ENCODE assay signal across 11 cellular contexts in the genomic region with DNA sequence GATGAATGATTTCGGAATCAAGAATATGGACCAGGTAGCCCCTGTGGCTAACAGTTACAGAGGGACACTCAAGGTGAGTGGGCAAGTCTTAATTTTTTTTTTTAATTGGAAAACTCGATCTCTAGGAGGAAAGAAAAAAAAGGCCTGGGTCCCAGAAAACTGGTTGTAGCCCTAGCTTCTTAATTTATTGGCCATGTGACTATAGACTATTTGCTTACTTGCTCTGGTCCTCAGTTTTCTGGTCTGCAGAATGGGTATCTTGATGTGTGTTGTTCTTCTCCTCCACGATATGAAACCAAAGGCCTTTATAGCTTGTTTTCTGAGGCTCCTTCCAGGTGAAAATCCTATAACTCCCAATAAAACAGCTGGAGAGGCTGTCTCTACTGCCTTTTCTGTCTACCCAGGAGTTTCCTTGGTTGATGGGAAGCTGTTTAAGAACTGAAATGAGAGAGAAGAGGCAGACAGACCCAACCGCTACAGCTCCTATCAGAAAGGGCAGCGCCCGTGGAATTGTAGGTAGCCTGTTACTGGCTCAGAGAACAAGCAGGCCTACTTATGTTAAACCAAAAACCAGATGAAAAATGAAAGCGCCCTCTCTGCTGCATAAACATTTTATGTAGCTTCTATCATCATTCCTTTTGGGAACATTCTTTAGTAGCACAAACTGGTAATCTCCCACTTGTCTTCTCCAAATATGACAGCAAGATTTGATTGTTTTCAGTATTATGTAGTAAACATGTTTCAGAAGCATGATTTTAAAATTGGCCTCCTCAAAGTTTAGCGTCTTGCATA. TPM values are rescaled to one million over a fixed set of nuclear protein-coding genes. Genes with fewer than 3 reads are reported as not detected.
DNase-seq lines count a peak whose midpoint lies in the region; ATAC-seq lines count a peak whose summit lies in the region.
"Had no signal": no experiment of that assay in that cellular context is flagged by ENCODE, and none has a peak within 500 bp of the region (broad histone marks: within the 10 kb centered on the region; RNA-seq: fewer than 3 reads in every experiment).

No MANE protein-coding gene starts in this region.

- H2AFZ ChIP-seq in GM23248: no peak overlapping the region

- H3K79me2 ChIP-seq in GM23248 (ENCODE audit: insufficient read depth): peaks cover 55% of the 10 kb centered on the region

- H3K27me3 ChIP-seq in GM23248 (replicated peaks; ENCODE audit: insufficient read depth): no peaks in the 10 kb centered on the region
- H3K27me3 ChIP-seq in SJSA1 (replicated peaks): no peaks in the 10 kb centered on the region
- no peaks in the 10 kb centered on the region for H3K27me3 ChIP-seq in skeletal muscle satellite cell (ENCODE audit: control insufficient read depth, insufficient read depth, low read length)

- no peaks in the 10 kb centered on the region for H4K20me1 ChIP-seq in GM23248 (ENCODE audit: insufficient read depth)

- H3K36me3 ChIP-seq in GM23248 (ENCODE audit: low read depth) (peaks cover 19% of the 10 kb centered on the region), SJSA1 (peaks cover 85% of the 10 kb centered on the region), skeletal muscle satellite cell (ENCODE audit: insufficient read depth, low read length) (peaks cover 55% of the 10 kb centered on the region)

- peak overlapping the region; percentile 34 for H3K4me2 ChIP-seq in GM23248 (ENCODE audit: unreplicated experiment)
- H3K4me2 ChIP-seq in skeletal muscle satellite cell (ENCODE audit: low read length): peak overlapping the region; percentile 31

- WGBS in GM23248 (ENCODE audit: low coverage in 1 of 2, low lambda C conversion rate in 2 of 2, missing lambda C conversion rate in 2 of 2), 2 experiments: 97 to 98% methylated on average over 8 of the region's 8 CpGs

- DNase-seq in GM23248: no peak
- DNase-seq in SJSA1 (ENCODE audit: low read depth in 1 of 2, low spot score in 2 of 2): peak in 1 of 2 experiments; percentile 18
- DNase-seq in fibroblast of peridontal ligament (ENCODE audit: extremely low read depth): peak; percentile 18
- DNase-seq in cerebellar cortex (ENCODE audit: low spot score): no peak
- no peak for DNase-seq in iPS-NIHi7 (ENCODE audit: extremely low spot score)
- DNase-seq in activated gamma-delta T cell (lab: John Stamatoyannopoulos, UW): no peak
- DNase-seq: NCI-H1436 treated with DMSO at 0.1 percent for 48 hours, OCI-M1 had no signal

- ATAC-seq in HG03097 (IDR thresholded peaks at IDR 0.05; ENCODE audit: low FRiP score, unreplicated experiment): no peak

- H3K27ac ChIP-seq in GM23248 (peak overlapping the region; percentile 67), SJSA1 (peak overlapping the region; percentile 81)
- H3K27ac ChIP-seq: VCaP had no signal

- in situ Hi-C loops in GM23248 (cut with MboI): no loop called here

- H3K4me1 ChIP-seq in GM23248 (ENCODE audit: insufficient read depth): peaks cover 25% of the 10 kb centered on the region
- H3K4me1 ChIP-seq in SJSA1 (replicated peaks): peaks cover 78% of the 10 kb centered on the region
- H3K4me1 ChIP-seq in skeletal muscle satellite cell (ENCODE audit: control insufficient read depth, insufficient read depth, low read length): peaks cover 25% of the 10 kb centered on the region

- no peaks in the 10 kb centered on the region for H3K9me2 ChIP-seq in GM23248 (ENCODE audit: insufficient read depth)

- peaks cover 41% of the 10 kb centered on the region for H3F3A ChIP-seq in GM23248 (ENCODE audit: insufficient read depth)

- H3K9ac ChIP-seq in GM23248: 0 out of 2 replicates have a peak overlapping the region, but pooled peaks have one; percentile 4
- no peak overlapping the region for H3K9ac ChIP-seq in skeletal muscle satellite cell (ENCODE audit: low read depth, low read length)

- H3K4me3 ChIP-seq in GM23248 (no peak overlapping the region), SJSA1 (no peak overlapping the region), skeletal muscle satellite cell (ENCODE audit: low read length) (no peak overlapping the region)

- H3K9me3 ChIP-seq in GM23248 (ENCODE audit: low read depth) (no peaks in the 10 kb centered on the region), SJSA1 (replicated peaks) (no peaks in the 10 kb centered on the region), skeletal muscle satellite cell (replicated peaks; ENCODE audit: low read length) (no peaks in the 10 kb centered on the region)

RNA-seq across cellular contexts. Expression of gene ETS2, which starts 4.5 kb away (rescaled TPM):
- 4.4 and 7.0 TPM in 2 replicates for total RNA-seq in GM23248 (2014; rRNA removed; shearing (Covaris generic))
- polyA plus RNA-seq in GM23248 (2016; fragmentation: Nextera tagmentation; extraction: Ambion mirVana): 7.3 and 7.9 TPM in 2 replicates
- 44.4 and 48.2 TPM in 2 replicates for total RNA-seq in SJSA1 (2014; rRNA removed; shearing (Covaris generic))
- 6.3 and 7.4 TPM in 2 replicates for total RNA-seq in skeletal muscle satellite cell (2012; rRNA removed)
